31 cellular contexts compared by ENCODE assay signal in the genomic region with DNA sequence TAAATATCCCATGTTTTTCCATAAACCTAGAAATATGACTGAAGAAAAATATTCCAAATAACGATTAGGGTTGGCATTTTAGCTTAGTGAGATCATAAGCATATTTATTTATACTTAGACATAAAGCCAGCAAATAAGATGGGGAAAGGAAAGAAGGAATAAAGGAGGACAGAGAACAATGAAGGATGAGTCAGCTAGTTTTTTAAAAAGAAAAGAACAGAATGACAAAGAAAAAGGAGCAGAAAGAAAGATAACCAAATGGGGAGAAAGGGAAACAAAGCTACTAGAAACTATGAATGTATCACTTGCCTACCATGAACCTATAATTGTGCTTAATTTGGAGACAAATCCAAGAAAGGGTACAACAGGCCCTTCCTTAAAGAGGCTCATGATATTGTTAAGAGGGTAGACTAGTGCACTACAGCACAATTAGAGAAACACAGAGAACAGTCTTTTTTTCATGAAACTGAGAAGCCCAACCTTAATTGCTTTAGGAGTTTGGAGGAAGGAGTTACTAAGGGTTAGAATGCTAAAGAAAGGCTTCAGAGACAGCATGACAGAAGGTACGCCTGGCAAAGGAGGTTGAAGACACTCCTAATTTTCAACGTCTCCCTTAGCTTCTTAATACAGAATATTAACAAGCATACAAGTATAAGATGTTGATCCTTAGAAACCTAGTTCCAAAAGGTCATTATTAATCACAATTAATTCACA. TPM values are rescaled to one million over a fixed set of nuclear protein-coding genes. Genes with fewer than 3 reads are reported as not detected.
DNase-seq lines count a peak whose midpoint lies in the region; TF ChIP-seq lines count a peak whose summit lies in the region.
"Had no signal": no experiment of that assay in that cellular context is flagged by ENCODE, and none has a peak within 500 bp of the region (broad histone marks: within the 10 kb centered on the region; RNA-seq: fewer than 3 reads in every experiment).

No MANE protein-coding gene starts in this region.

- H3K79me1 ChIP-seq in mesendoderm (ENCODE audit: low read length): no peaks in the 10 kb centered on the region

- H3K27me3 ChIP-seq in HUES48 (ENCODE audit: control insufficient read depth, insufficient read depth, low read length): no peaks in the 10 kb centered on the region
- no peaks in the 10 kb centered on the region for H3K27me3 ChIP-seq in iPS-20b (ENCODE audit: insufficient read depth, low read length)
- no peaks in the 10 kb centered on the region for H3K27me3 ChIP-seq in mesendoderm (ENCODE audit: insufficient read depth, low read length, poor library complexity)
- H3K27me3 ChIP-seq: left lung, right lobe of liver, spleen had no signal

- peaks cover 4% of the 10 kb centered on the region for H3K4me1 Mint-ChIP-seq in T-helper 2 cell treated with Interferon-gamma antibody and Interleukin-4, amounts not matched to agents 5 μg/mL and 100 μg/mL, for 36 hours (ENCODE audit: low read depth)
- peaks cover 31% of the 10 kb centered on the region for H3K4me1 Mint-ChIP-seq in brain

- H3K79me2 ChIP-seq in mesendoderm (ENCODE audit: control insufficient read depth, insufficient read depth, low read length): no peaks in the 10 kb centered on the region

- H3K27ac Mint-ChIP-seq in T-helper 2 cell treated with Interferon-gamma antibody and Interleukin-4, amounts not matched to agents 5 μg/mL and 100 μg/mL, for 36 hours: peak overlapping the region; percentile 22
- H3K27ac Mint-ChIP-seq in brain: peak overlapping the region in 3 of 5 experiments; percentile 12 to 51 (median 23)
- H3K27ac Mint-ChIP-seq: activated T-helper 1 cell treated with anti-CD3 and anti-CD28 coated beads, Interleukin-12 subunit alpha, Interleukin-12 subunit beta, Interleukin-2, Interleukin-4 antibody, amounts not matched to agents 30 ng/mL and 10 ng/mL and 1 ng/mL, durations not matched to agents 14 hours and 24 hours and 36 hours; stimulated activated naive CD8-positive, alpha-beta T cell treated with anti-CD3 and anti-CD28 coated beads, Interleukin-15, amount 100 ng/mL, for 72 hours had no signal

- no peak overlapping the region for H3K4me2 ChIP-seq in mesendoderm (ENCODE audit: low read length)

- no peak overlapping the region for H2BK5ac ChIP-seq in mesendoderm (ENCODE audit: low read length)

- H3K4ac ChIP-seq in mesendoderm (ENCODE audit: low read depth, low read length): no peak overlapping the region

- peaks cover 35% of the 10 kb centered on the region for H3K36me3 Mint-ChIP-seq in T-helper 2 cell treated with Interferon-gamma antibody and Interleukin-4, amounts not matched to agents 5 μg/mL and 100 μg/mL, for 36 hours (ENCODE audit: low read depth)
- peaks cover 90% of the 10 kb centered on the region for H3K36me3 Mint-ChIP-seq in brain

- no CpG with 5 or more reads among the region's 3 CpGs for whole genome bisulfite sequencing in mesendoderm (ENCODE audit: extremely low coverage, insufficient coverage, low lambda C conversion rate)

- no peak overlapping the region for H4K8ac ChIP-seq in mesendoderm (ENCODE audit: low read depth, low read length)

- H3K27me3 Mint-ChIP-seq in T-helper 2 cell treated with Interferon-gamma antibody and Interleukin-4, amounts not matched to agents 5 μg/mL and 100 μg/mL, for 36 hours (ENCODE audit: low read depth): no peaks in the 10 kb centered on the region
- no peaks in the 10 kb centered on the region for H3K27me3 Mint-ChIP-seq in brain
- H3K27me3 Mint-ChIP-seq: naive B cell; stimulated activated naive CD8-positive, alpha-beta T cell treated with anti-CD3 and anti-CD28 coated beads, Interleukin-15, amount 100 ng/mL, for 72 hours had no signal

- TF ChIP-seq CTCF in brain (conservative IDR thresholded peaks at IDR 0.05): no peak

- no peak overlapping the region for H2BK120ac ChIP-seq in mesendoderm (ENCODE audit: low read depth, low read length)

- H3K4me3 ChIP-seq in HUES48 (ENCODE audit: low read depth, low read length) (peak overlapping the region; percentile 7; the same call in 1 of the 2 replicates), iPS-20b (ENCODE audit: low read length) (no peak overlapping the region), mesendoderm (ENCODE audit: low read length) (no peak overlapping the region)
- H3K4me3 ChIP-seq: GM23248, left lung, prostate gland, right lobe of liver, spleen, thoracic aorta had no signal

- no peak overlapping the region for H3K23ac ChIP-seq in mesendoderm (ENCODE audit: low read length)

- H3K36me3 ChIP-seq in HUES48 (ENCODE audit: control insufficient read depth, insufficient read depth, low read length): peaks cover 18% of the 10 kb centered on the region
- H3K36me3 ChIP-seq in iPS-20b (ENCODE audit: insufficient read depth, low read depth, low read length): peaks cover 20% of the 10 kb centered on the region
- peaks cover 2% of the 10 kb centered on the region for H3K36me3 ChIP-seq in mesendoderm (ENCODE audit: control insufficient read depth, insufficient read depth, low read length)

- no peak overlapping the region for H3K56ac ChIP-seq in mesendoderm (ENCODE audit: low read length)

- no peak for DNase-seq in T-helper 2 cell treated with Interferon-gamma antibody and Interleukin-4, amounts not matched to agents 5 μg/mL and 100 μg/mL, for 36 hours (ENCODE audit: low spot score)
- no peak for DNase-seq in T-helper 2 cell
- no peak for DNase-seq in mesendoderm
- no peak for DNase-seq in NCI-H187 (lab: John Stamatoyannopoulos, UW)
- no peak for DNase-seq in kidney tubule cell (ENCODE audit: low spot score)
- DNase-seq: 8988T; activated CD4-positive, alpha-beta T cell treated with anti-CD3 and anti-CD28 coated beads, Interleukin-2, amount 50 U/mL, for 1 hour; activated naive CD4-positive, alpha-beta T cell treated with anti-CD3 and anti-CD28 coated beads, Interleukin-2, amount 50 U/mL, for 16 hours; Caco-2; DMS53; effector CD4-positive, alpha-beta T cell; GM23248; KBM-7; left lung; naive B cell; NCI-H1105 treated with DMSO at 0.1 percent for 48 hours; NCI-H2081; NCI-H345; nucleus accumbens; right lobe of liver; SHP77; spleen; stimulated activated CD4-positive, alpha-beta T cell treated with anti-CD3 and anti-CD28 coated beads, Interleukin-2, amount 100 ng/mL, for 24 hours; stimulated activated naive CD8-positive, alpha-beta T cell treated with anti-CD3 and anti-CD28 coated beads, Interleukin-15, amount 100 ng/mL, for 72 hours had no signal

- H2BK15ac ChIP-seq in mesendoderm (replicated peaks; ENCODE audit: low read depth): no peak overlapping the region

- H3K9me3 ChIP-seq in HUES48 (ENCODE audit: control insufficient read depth, insufficient read depth, low read length): peaks cover 10% of the 10 kb centered on the region
- H3K9me3 ChIP-seq in iPS-20b (ENCODE audit: insufficient read depth, low read depth, low read length): peaks cover 9% of the 10 kb centered on the region
- H3K9me3 ChIP-seq: Caco-2, left lung, prostate gland, right lobe of liver, spleen, thoracic aorta had no signal

- no peak overlapping the region for H3K4me3 Mint-ChIP-seq in T-helper 2 cell treated with Interferon-gamma antibody and Interleukin-4, amounts not matched to agents 5 μg/mL and 100 μg/mL, for 36 hours
- no peak overlapping the region for H3K4me3 Mint-ChIP-seq in brain
- H3K4me3 Mint-ChIP-seq: activated T-helper 1 cell treated with anti-CD3 and anti-CD28 coated beads, Interleukin-12 subunit alpha, Interleukin-12 subunit beta, Interleukin-2, Interleukin-4 antibody, amounts not matched to agents 30 ng/mL and 10 ng/mL and 1 ng/mL, durations not matched to agents 14 hours and 24 hours and 36 hours; CD14-positive monocyte; naive B cell; stimulated activated naive CD8-positive, alpha-beta T cell treated with anti-CD3 and anti-CD28 coated beads, Interleukin-15, amount 100 ng/mL, for 72 hours had no signal

- H3K9me3 Mint-ChIP-seq in T-helper 2 cell treated with Interferon-gamma antibody and Interleukin-4, amounts not matched to agents 5 μg/mL and 100 μg/mL, for 36 hours: no peaks in the 10 kb centered on the region
- H3K9me3 Mint-ChIP-seq in brain: peaks cover 6 to 17% (median 14%) of the 10 kb centered on the region in 5 experiments
- H3K9me3 Mint-ChIP-seq: activated T-helper 1 cell treated with anti-CD3 and anti-CD28 coated beads, Interleukin-12 subunit alpha, Interleukin-12 subunit beta, Interleukin-2, Interleukin-4 antibody, amounts not matched to agents 30 ng/mL and 10 ng/mL and 1 ng/mL, durations not matched to agents 14 hours and 24 hours and 36 hours; naive B cell; stimulated activated naive CD8-positive, alpha-beta T cell treated with anti-CD3 and anti-CD28 coated beads, Interleukin-15, amount 100 ng/mL, for 72 hours had no signal

- H3K27ac ChIP-seq in HUES48 (ENCODE audit: low read depth, low read length): peak overlapping the region; percentile 77
- H3K27ac ChIP-seq in iPS-20b (ENCODE audit: low read length): peak overlapping the region; percentile 31
- no peak overlapping the region for H3K27ac ChIP-seq in mesendoderm (ENCODE audit: low read depth, low read length)
- H3K27ac ChIP-seq: GM23248, left lung, prostate gland, right lobe of liver, spleen, thoracic aorta had no signal

- no peak overlapping the region for H4K5ac ChIP-seq in mesendoderm (ENCODE audit: low read length)

- peaks cover 39% of the 10 kb centered on the region for H3K4me1 ChIP-seq in HUES48 (ENCODE audit: control insufficient read depth, insufficient read depth, low read length)
- peaks cover 35% of the 10 kb centered on the region for H3K4me1 ChIP-seq in iPS-20b (ENCODE audit: insufficient read depth, low read length)
- H3K4me1 ChIP-seq in mesendoderm (ENCODE audit: control insufficient read depth, low read depth, low read length): no peaks in the 10 kb centered on the region
- H3K4me1 ChIP-seq: Caco-2, prostate gland, right lobe of liver had no signal

- H3K18ac ChIP-seq in mesendoderm (ENCODE audit: low read length): no peak overlapping the region

- H3K9ac ChIP-seq in HUES48 (ENCODE audit: low read depth, low read length) (peak overlapping the region; percentile 27), iPS-20b (ENCODE audit: low read depth, low read length) (peak overlapping the region; percentile 56; the same call in 1 of the 2 replicates), mesendoderm (ENCODE audit: low read length) (no peak overlapping the region)
- H3K9ac ChIP-seq: GM23248 had no signal

- no peak overlapping the region for H2AK5ac ChIP-seq in mesendoderm (ENCODE audit: low read length)

RNA-seq across cellular contexts. Expression of a gene that starts 23.9 kb away (rescaled TPM):
- polyA plus RNA-seq in brain (ENCODE audit: insufficient read depth, low read depth, low replicate concordance): 18.4 TPM
- 16.0 TPM for polyA plus RNA-seq in mesendoderm (2013, experiment 1 of 2)
- 17.2 TPM for polyA plus RNA-seq in mesendoderm (2013, experiment 2 of 2)
